ENCODE assay signal across 24 cellular contexts in genomic region chr13:30645629-30646028, GRCh38.
"Had no signal": no experiment of that assay in that cellular context is flagged by ENCODE, and none has a peak within 500 bp of the region (broad histone marks: within the 10 kb centered on the region; RNA-seq: fewer than 3 reads in every experiment).

No MANE protein-coding gene starts in this region.

- H3K27me3 ChIP-seq: adrenal gland, MG63 had no signal

- ATAC-seq: activated CD4-positive, CD25-positive, alpha-beta regulatory T cell treated with anti-CD3 and anti-CD28 coated beads, Interleukin-2, amount 50 U/mL, for 24 hours; activated CD8-positive, alpha-beta T cell treated with anti-CD3 and anti-CD28 coated beads, Interleukin-2, amount 10 ng/mL, durations not matched to agents 7 days and 5 days; T-cell had no signal

- H3K4me1 ChIP-seq: adrenal gland had no signal

- H3K9me3 ChIP-seq: adrenal gland, MG63 had no signal

- H3K27ac ChIP-seq: adrenal gland, KMS-11, PC-9, WERI-Rb-1 had no signal

- H3K9ac ChIP-seq: KMS-11 had no signal

- H3K4me3 ChIP-seq: adrenal gland, MG63, PC-9 had no signal

- DNase-seq: activated CD4-positive, alpha-beta T cell treated with anti-CD3 and anti-CD28 coated beads for 4 hours; activated CD4-positive, alpha-beta T cell treated with anti-CD3 and anti-CD28 coated beads, Interleukin-2, amount 50 U/mL, for 4 hours; activated CD8-positive, alpha-beta memory T cell treated with anti-CD3 and anti-CD28 coated beads, Interleukin-2, amount 50 U/mL, for 48 hours; activated CD8-positive, alpha-beta T cell treated with anti-CD3 and anti-CD28 coated beads, Interleukin-2, amount 10 ng/mL, durations not matched to agents 7 days and 5 days; activated naive CD4-positive, alpha-beta T cell treated with anti-CD3 and anti-CD28 coated beads, Interleukin-2, amount 50 U/mL, for 16 hours; activated naive CD8-positive, alpha-beta T cell treated with anti-CD3 and anti-CD28 coated beads, Interleukin-2, amount 10 ng/mL, durations not matched to agents 7 days and 5 days; activated T-cell treated with anti-CD3 and anti-CD28 coated beads, Interleukin-2, amount 50 U/mL, for 1 hour; adrenal gland; anterior cingulate cortex; caudate nucleus; MG63; MV-4-11; NCI-H1105; NCI-H1436; NCI-H1694 treated with DMSO at 0.1 percent for 48 hours; NCI-H2029 treated with DMSO at 0.1 percent for 48 hours; NCI-H345; NCI-H510A treated with DMSO at 0.1 percent for 48 hours; PC-9; SIG-M5; T-cell; WERI-Rb-1 had no signal
